In genomic region chr22:37425800-37426531, GRCh38 we compare ENCODE assay signal across 10 cellular contexts. TPM values are rescaled to one million over a fixed set of nuclear protein-coding genes. Genes with fewer than 3 reads are reported as not detected.
DNase-seq lines count a peak whose midpoint lies in the region; TF ChIP-seq lines count a peak whose summit lies in the region.
"Had no signal": no experiment of that assay in that cellular context is flagged by ENCODE, and none has a peak within 500 bp of the region (broad histone marks: within the 10 kb centered on the region; RNA-seq: fewer than 3 reads in every experiment).

No MANE protein-coding gene starts in this region.

- H3K36me3 ChIP-seq in fibroblast of lung (ENCODE audit: control insufficient read depth, insufficient read depth, low read length): no peaks in the 10 kb centered on the region
- H3K36me3 ChIP-seq in effector memory CD4-positive, alpha-beta T cell (ENCODE audit: control insufficient read depth, insufficient read depth, low read length): no peaks in the 10 kb centered on the region

- H3K27ac ChIP-seq in fibroblast of lung (ENCODE audit: insufficient read depth, low read length): no peak overlapping the region
- no peak overlapping the region for H3K27ac ChIP-seq in effector memory CD4-positive, alpha-beta T cell (ENCODE audit: insufficient read depth, low read length, poor library complexity, severe bottlenecking)
- H3K27ac ChIP-seq: skin epidermis, testis had no signal

- H3K79me2 ChIP-seq in fibroblast of lung (ENCODE audit: control insufficient read depth, insufficient read depth, low read length): no peaks in the 10 kb centered on the region

- no peak overlapping the region for H3K9ac ChIP-seq in fibroblast of lung (ENCODE audit: insufficient read depth, low read length)

- no peak overlapping the region for H2AFZ ChIP-seq in fibroblast of lung (ENCODE audit: low read length)

- H3K4me2 ChIP-seq in fibroblast of lung (ENCODE audit: extremely low read depth, insufficient read depth, low read length): no peak overlapping the region

- H3K4me1 ChIP-seq in fibroblast of lung (ENCODE audit: control insufficient read depth, extremely low read depth, insufficient read depth, low read length): no peaks in the 10 kb centered on the region
- H3K4me1 ChIP-seq in effector memory CD4-positive, alpha-beta T cell (ENCODE audit: control insufficient read depth, insufficient read depth, low read length, poor library complexity, severe bottlenecking): peaks cover 11% of the 10 kb centered on the region

- H3K4me3 ChIP-seq in fibroblast of lung (replicated peaks in 1 of 4; ENCODE audit: control extremely low read depth in 1 of 4, insufficient read depth in 1 of 4, low read depth in 3 of 4, low read length in 4 of 4): no peak overlapping the region
- H3K4me3 ChIP-seq in effector memory CD4-positive, alpha-beta T cell (ENCODE audit: insufficient read depth, low read depth, low read length, poor library complexity, severe bottlenecking): no peak overlapping the region

- DNase-seq in H4 (ENCODE audit: low spot score) (peak; percentile 52), NCI-H526 (lab: John Stamatoyannopoulos, UW) (peak; percentile 67 to 81), fibroblast of lung (ENCODE audit: low read depth in 2 of 2) (peak; percentile 31 to 81), renal cortical epithelial cell (ENCODE audit: low read depth) (peak; percentile 52), Kasumi-1 (lab: John Stamatoyannopoulos, UW) (no peak), islet precursor cell (no peak)
- no peak for DNase-seq in effector memory CD4-positive, alpha-beta T cell
- DNase-seq: NCI-H774, testis had no signal

- TF ChIP-seq CTCF in fibroblast of lung (conservative IDR thresholded peaks at IDR 0.05 in 1 of 2, IDR thresholded peaks at IDR 0.05 in 1 of 2; ENCODE audit: low read depth in 1 of 2, low read length in 2 of 2): no peak

- no peaks in the 10 kb centered on the region for H3K9me3 ChIP-seq in fibroblast of lung (ENCODE audit: control insufficient read depth, insufficient read depth, low read depth, low read length)
- H3K9me3 ChIP-seq in effector memory CD4-positive, alpha-beta T cell (ENCODE audit: control insufficient read depth, low read length): no peaks in the 10 kb centered on the region
- H3K9me3 ChIP-seq: testis had no signal

- H3K27me3 ChIP-seq in fibroblast of lung (ENCODE audit: control insufficient read depth, insufficient read depth, low read length): peaks cover 37% of the 10 kb centered on the region
- H3K27me3 ChIP-seq in effector memory CD4-positive, alpha-beta T cell (replicated peaks; ENCODE audit: control insufficient read depth, insufficient read depth, low read length, poor library complexity, severe bottlenecking): peaks cover 28% of the 10 kb centered on the region
- H3K27me3 ChIP-seq: testis had no signal

- H4K20me1 ChIP-seq in fibroblast of lung (ENCODE audit: control insufficient read depth, extremely low read depth, insufficient read depth, low read length): no peaks in the 10 kb centered on the region

RNA-seq across cellular contexts. Expression of gene ELFN2, which starts 1.3 kb away (rescaled TPM):
- total RNA-seq in H4 (2014; rRNA removed; shearing (Covaris generic)): 0.29 and 0.41 TPM in 2 replicates
- total RNA-seq in fibroblast of lung (under 0.01 TPM in 2 replicates), renal cortical epithelial cell (6.3 and 18.8 TPM in 2 replicates)
- polyA plus RNA-seq in fibroblast of lung: 0.02 and 0.10 TPM in 2 replicates
- 0.14 and 0.44 TPM in 2 replicates for polyA plus RNA-seq in fibroblast of lung (2012)
- 0.52 and 0.67 TPM in 2 replicates for polyA minus RNA-seq in fibroblast of lung (ENCODE audit: low replicate concordance)

Comparison
In these comparisons a context has a peak if more than half of its experiments do, and no peak if none do; other contexts are left out.
1. DNase-seq: peak in H4 (single experiment), NCI-H526 (2 of 2), fibroblast of lung (2 of 2) and renal cortical epithelial cell (single experiment); none in Kasumi-1 (0 of 2), islet precursor cell (single experiment) and effector memory CD4-positive, alpha-beta T cell (0 of 3).